18 cellular contexts compared by ENCODE assay signal in the genomic region with DNA sequence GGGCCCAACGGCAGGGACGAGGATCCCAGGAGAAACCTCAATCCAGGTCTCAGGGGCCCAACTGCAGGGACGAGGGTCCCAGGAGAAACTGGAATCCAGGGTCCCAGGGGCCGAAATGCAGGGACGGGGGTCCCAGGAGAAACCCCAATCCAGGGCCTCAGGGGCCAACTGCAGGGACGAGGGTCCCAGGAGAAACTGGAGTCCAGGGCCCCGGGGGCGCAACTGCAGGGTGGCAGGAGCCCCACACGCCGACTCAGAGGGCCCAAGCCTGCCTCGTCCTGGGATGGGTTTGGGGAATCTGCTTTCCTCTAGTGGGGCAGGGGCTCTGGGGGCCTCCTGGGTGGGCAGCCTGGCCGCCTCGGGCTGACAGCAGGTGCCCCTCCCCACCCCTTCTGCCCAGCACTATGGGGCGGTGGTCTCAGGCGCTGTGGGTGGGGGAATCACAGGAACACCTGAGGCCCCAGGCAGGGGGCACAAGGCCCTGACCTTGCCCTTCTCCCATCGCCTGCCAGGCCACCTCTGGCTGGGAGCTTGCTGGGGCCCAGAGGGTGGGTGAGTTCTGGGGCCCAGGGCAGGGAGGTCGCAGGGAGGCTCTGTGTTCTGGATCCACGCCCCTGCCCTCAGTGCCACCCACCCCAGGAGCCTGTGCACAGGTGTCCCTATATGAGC. TPM values are rescaled to one million over a fixed set of nuclear protein-coding genes. Genes with fewer than 3 reads are reported as not detected.
DNase-seq lines count a peak whose midpoint lies in the region; ATAC-seq, FAIRE-seq and TF ChIP-seq lines count a peak whose summit lies in the region.
"Had no signal": no experiment of that assay in that cellular context is flagged by ENCODE, and none has a peak within 500 bp of the region (broad histone marks: within the 10 kb centered on the region; RNA-seq: fewer than 3 reads in every experiment).

No MANE protein-coding gene starts in this region.

- H3K79me2 ChIP-seq in OCI-LY3 (ENCODE audit: low read length), result no peaks in the 10 kb centered on the region

- DNase-seq in left ventricle myocardium superior (peak; percentile 28), Right ventricle myocardium inferior (ENCODE audit: missing footprints) (no peak), kidney (peak; percentile 71), foreskin melanocyte (no peak), GM19238 (ENCODE audit: insufficient read length, low spot score) (no peak)
- DNase-seq: ACHN; BE2C; CD4-positive, alpha-beta T cell; GDM1; H9 had no signal

- no peaks in the 10 kb centered on the region for H3K27me3 ChIP-seq in BLaER1
- H3K27me3 ChIP-seq in OCI-LY3 (ENCODE audit: low read depth, low read length), result no peaks in the 10 kb centered on the region
- H3K27me3 ChIP-seq: BE2C had no signal

- H3K9me3 ChIP-seq in BLaER1 (peaks cover 21% of the 10 kb centered on the region), OCI-LY3 (ENCODE audit: insufficient read depth, low read length) (no peaks in the 10 kb centered on the region), kidney (ENCODE audit: control insufficient read depth in 1 of 2, low read length in 2 of 2) (no peaks in the 10 kb centered on the region)
- H3K9me3 ChIP-seq: BE2C, Caco-2 had no signal

- FAIRE-seq in kidney (lab: Jason Lieb, UNC), result no peak
- FAIRE-seq: D721Med, GM12892 had no signal

- ATAC-seq in left ventricle myocardium superior (no peak), Right ventricle myocardium inferior (no peak)
- ATAC-seq: GM23338 had no signal

- intact Hi-C loops in left ventricle myocardium superior (cut with micrococcal nuclease), result no loop called here
- intact Hi-C loops in Right ventricle myocardium inferior (cut with DNase I), result loop anchor here (5.0 kb wide), 1 partner anchor 144 kb away; a partner anchor contains a TSS
- intact Hi-C loops in kidney (cut with DNase I), result loop anchor here (10.0 kb wide), 1 partner anchor 142 kb away; a partner anchor contains a TSS

- H3K4me2 ChIP-seq in BLaER1, result peak overlapping the region; percentile 30; the same call in 1 of the 2 replicates
- peak overlapping the region; percentile 32; the same call in 1 of the 2 replicates for H3K4me2 ChIP-seq in OCI-LY3 (ENCODE audit: low read length)
- H3K4me2 ChIP-seq: GM23338 had no signal

- H3K4me1 ChIP-seq in BLaER1 (peaks cover 72% of the 10 kb centered on the region), OCI-LY3 (ENCODE audit: low read length) (peaks cover 25% of the 10 kb centered on the region), kidney (ENCODE audit: control insufficient read depth in 1 of 2, insufficient read depth in 1 of 2, low read depth in 1 of 2, low read length in 2 of 2) (peaks cover 0 to 6% of the 10 kb centered on the region in 2 donors)
- H3K4me1 ChIP-seq: BE2C, Caco-2 had no signal

- no peaks in the 10 kb centered on the region for H4K20me1 ChIP-seq in BLaER1
- no peaks in the 10 kb centered on the region for H4K20me1 ChIP-seq in OCI-LY3 (ENCODE audit: insufficient read depth, low read length)

- H2AFZ ChIP-seq in OCI-LY3 (ENCODE audit: low read depth, low read length), result no peak overlapping the region
- H2AFZ ChIP-seq: GM23338 had no signal

- H3K4me3 ChIP-seq in BLaER1, result no peak overlapping the region
- no peak overlapping the region for H3K4me3 ChIP-seq in OCI-LY3 (ENCODE audit: low read length)
- no peak overlapping the region for H3K4me3 ChIP-seq in kidney (ENCODE audit: low read length in 2 of 2)
- H3K4me3 ChIP-seq: GM23338 had no signal

- peak overlapping the region; percentile 41; the same call in 1 of the 2 replicates for H3K27ac ChIP-seq in BLaER1
- H3K27ac ChIP-seq in OCI-LY3 (ENCODE audit: low read length), result no peak overlapping the region
- no peak overlapping the region for H3K27ac ChIP-seq in kidney (ENCODE audit: low read depth in 2 of 2, low read length in 2 of 2)
- H3K27ac ChIP-seq: C4-2B had no signal

- H3K9ac ChIP-seq in BLaER1 (no peak overlapping the region), OCI-LY3 (ENCODE audit: low read length) (no peak overlapping the region), kidney (ENCODE audit: low read length in 2 of 2) (no peak overlapping the region)

- no peaks in the 10 kb centered on the region for H3K36me3 ChIP-seq in BLaER1
- no peaks in the 10 kb centered on the region for H3K36me3 ChIP-seq in OCI-LY3 (replicated peaks; ENCODE audit: low read depth, low read length)
- H3K36me3 ChIP-seq in kidney (ENCODE audit: control insufficient read depth in 1 of 2, insufficient read depth in 2 of 2, low read length in 2 of 2), result no peaks in the 10 kb centered on the region
- H3K36me3 ChIP-seq: BE2C had no signal

- TF ChIP-seq CTCF in OCI-LY3 (IDR thresholded peaks at IDR 0.05; ENCODE audit: low read depth, low read length) (no peak), kidney (IDR thresholded peaks at IDR 0.05; ENCODE audit: borderline replicate concordance, extremely low read depth, insufficient read depth) (no peak)

RNA-seq across cellular contexts. Expression of a gene that starts 7.1 kb away (rescaled TPM):
- total RNA-seq in left ventricle myocardium superior, result not detected
- not detected for total RNA-seq in Right ventricle myocardium inferior
- total RNA-seq in kidney, result 0.13 TPM
- polyA plus RNA-seq in kidney (ENCODE audit: insufficient read depth, low read depth, low replicate concordance), result not detected
- total RNA-seq: A172, Caco-2, GM23338, H9 had no signal
- polyA plus RNA-seq: GM23338 had no signal

RNA-seq across cellular contexts. Expression of a gene that starts 18.0 kb away (rescaled TPM):
- 1.4 TPM for total RNA-seq in left ventricle myocardium superior
- 1.2 TPM for total RNA-seq in Right ventricle myocardium inferior
- 1.6 TPM for total RNA-seq in kidney
- 0.49 TPM for polyA plus RNA-seq in kidney (ENCODE audit: insufficient read depth, low read depth, low replicate concordance)
- total RNA-seq: A172, Caco-2 had no signal

Comparison
In these comparisons a context has a peak if more than half of its experiments do, and no peak if none do; other contexts are left out.
1. DNase-seq: peak in left ventricle myocardium superior (single experiment) and kidney (single experiment); none in Right ventricle myocardium inferior (single experiment), foreskin melanocyte (single experiment) and GM19238 (single experiment).